Comparison of ENCODE assay signal across 16 cellular contexts in the genomic region with DNA sequence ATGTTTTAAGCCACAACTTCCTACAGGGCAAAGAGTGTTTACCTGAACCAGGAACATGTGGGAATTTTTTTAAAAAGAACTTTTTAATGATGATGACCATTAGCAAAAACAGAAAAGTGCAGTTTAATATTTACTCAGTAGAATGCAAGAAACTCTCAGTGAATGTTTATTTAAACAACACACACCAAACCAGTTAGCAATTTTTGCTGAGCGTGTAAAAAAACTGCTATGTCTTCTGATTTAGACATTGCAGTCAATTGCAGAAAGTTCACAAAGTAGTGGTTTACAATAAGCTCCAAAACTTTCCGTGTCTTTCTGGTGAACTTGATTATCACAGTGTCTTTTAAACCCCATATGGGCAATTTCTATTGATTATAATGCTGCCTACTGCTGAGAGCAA.
A peak's percentile ranks its signal among the peaks of the same experiment; 100 is the strongest.
DNase-seq lines count a peak whose midpoint lies in the region; ATAC-seq, FAIRE-seq and TF ChIP-seq lines count a peak whose summit lies in the region.
"Had no signal": no experiment of that assay in that cellular context is flagged by ENCODE, and none has a peak within 500 bp of the region (broad histone marks: within the 10 kb centered on the region; RNA-seq: fewer than 3 reads in every experiment).

No MANE protein-coding gene starts in this region.

- no peak overlapping the region for H4K8ac ChIP-seq in H1 (ENCODE audit: extremely low read depth, insufficient read depth, low read length)

- H3K27me3 ChIP-seq in H1 (replicated peaks in 1 of 4; ENCODE audit: control insufficient read depth in 3 of 4, extremely low read depth in 1 of 4, insufficient read depth in 3 of 4, low read length in 3 of 4): no peaks in the 10 kb centered on the region
- H3K27me3 ChIP-seq in HepG2 (ENCODE audit: control insufficient read depth in 1 of 2, insufficient read depth in 2 of 2, low read length in 2 of 2): no peaks in the 10 kb centered on the region

- H3K4me3 ChIP-seq in H1 (ENCODE audit: extremely low read depth in 1 of 4, insufficient read depth in 2 of 4, low read depth in 3 of 4, low read length in 4 of 4) (no peak overlapping the region), HepG2 (replicated peaks in 1 of 3; ENCODE audit: insufficient read depth in 1 of 3, low read depth in 2 of 3, low read length in 3 of 3) (no peak overlapping the region)
- H3K4me3 ChIP-seq: K562 had no signal

- no peaks in the 10 kb centered on the region for H3K79me1 ChIP-seq in H1 (ENCODE audit: low read depth, low read length)

- H2BK5ac ChIP-seq in H1 (ENCODE audit: low read depth, low read length): no peak overlapping the region

- TF ChIP-seq RAD21 in H1 (IDR thresholded peaks at IDR 0.05 in 1 of 2, conservative IDR thresholded peaks at IDR 0.05 in 1 of 2; ENCODE audit: low read depth in 2 of 2, low read length in 2 of 2) (no peak), HepG2 (CRISPR knock-in tag; IDR thresholded peaks at IDR 0.05) (no peak)

- H2BK20ac ChIP-seq in H1 (ENCODE audit: low read length): no peak overlapping the region

- no peak overlapping the region for H4K91ac ChIP-seq in H1 (replicated peaks; ENCODE audit: insufficient read length, low read length)

- H3K18ac ChIP-seq in H1 (ENCODE audit: extremely low read depth, low read length): no peak overlapping the region

- no peak overlapping the region for H4K5ac ChIP-seq in H1 (ENCODE audit: insufficient read length, low read depth, low read length)

- intact Hi-C loops in HepG2 (cut with micrococcal nuclease; ENCODE audit: unreplicated experiment): no loop called here

- no peaks in the 10 kb centered on the region for H3K23me2 ChIP-seq in H1 (ENCODE audit: low read depth, low read length)

- TF ChIP-seq EP300 in H1 (IDR thresholded peaks at IDR 0.05; ENCODE audit: borderline replicate concordance in 1 of 2, low read depth in 2 of 2, low read length in 2 of 2): no peak
- no peak for TF ChIP-seq EP300 in HepG2 (IDR thresholded peaks at IDR 0.05; ENCODE audit: low read depth in 2 of 2, low read length in 2 of 2)
- TF ChIP-seq EP300 in HepG2 (CRISPR knock-in tag; IDR thresholded peaks at IDR 0.05; ENCODE audit: borderline replicate concordance): no peak

- no TSS peak for BruUV-seq in HepG2 (replicated peaks; lab: Mats Ljungman, UMichigan)

- no peak overlapping the region for H2AK5ac ChIP-seq in H1 (ENCODE audit: low read depth, low read length)

- no peak overlapping the region for H2BK12ac ChIP-seq in H1 (ENCODE audit: low read depth, low read length)

- TF ChIP-seq CTCF in D721Med (IDR thresholded peaks at IDR 0.05; ENCODE audit: insufficient read depth, missing control alignments) (no peak), H1 (IDR thresholded peaks at IDR 0.05; ENCODE audit: control extremely low read depth in 1 of 3, insufficient read depth in 1 of 3, low read depth in 1 of 3, low read length in 3 of 3) (no peak), HepG2 (CRISPR knock-in tag; IDR thresholded peaks at IDR 0.05) (no peak)

- H3K36me3 ChIP-seq in H1 (ENCODE audit: control insufficient read depth in 2 of 4, insufficient read depth in 4 of 4, low read length in 3 of 4) (no peaks in the 10 kb centered on the region), HepG2 (replicated peaks in 1 of 2; ENCODE audit: control insufficient read depth in 1 of 2, insufficient read depth in 2 of 2, low read length in 2 of 2) (no peaks in the 10 kb centered on the region)

- no peak for TF ChIP-seq POLR2A in H1 (IDR thresholded peaks at IDR 0.05; ENCODE audit: control extremely low read depth in 1 of 2, low read depth in 2 of 2, low read length in 2 of 2)
- no peak for TF ChIP-seq POLR2A in HepG2 (IDR thresholded peaks at IDR 0.05; ENCODE audit: insufficient read depth in 1 of 2, low read depth in 2 of 2, low read length in 2 of 2)

- H2BK15ac ChIP-seq in H1 (ENCODE audit: low read length): no peak overlapping the region

- H4K20me1 ChIP-seq in H1 (replicated peaks in 1 of 2; ENCODE audit: control insufficient read depth in 1 of 2, insufficient read depth in 2 of 2, low read length in 2 of 2) (no peaks in the 10 kb centered on the region), HepG2 (ENCODE audit: insufficient read depth, low read length) (no peaks in the 10 kb centered on the region)

- 96% methylated on average over 2 of the region's 2 CpGs; no CpG with 5 or more reads in 1 of the 2 experiments for WGBS in H1 (ENCODE audit: extremely low coverage in 1 of 2, insufficient coverage in 1 of 2, insufficient read length in 1 of 2, insufficient replicate concordance in 2 of 2, low coverage in 1 of 2, low lambda C conversion rate in 2 of 2, missing lambda C conversion rate in 1 of 2), 2 experiments
- 70% methylated on average over 2 of the region's 2 CpGs for WGBS in HepG2 (ENCODE audit: low lambda C conversion rate)

- H3K9me3 ChIP-seq in H1 (ENCODE audit: insufficient read depth in 2 of 2, low read depth in 1 of 2, low read length in 1 of 2): no peaks in the 10 kb centered on the region
- no peaks in the 10 kb centered on the region for H3K9me3 ChIP-seq in HepG2 (ENCODE audit: low read length)

- in situ Hi-C loops in HepG2 (cut with HindIII; ENCODE audit: extremely low pct_ligation_motif_present, low pct_unique_long_range_greater_than_20kb): no loop called here

- no peak overlapping the region for H3K9ac ChIP-seq in H1 (replicated peaks in 1 of 4; ENCODE audit: extremely low read depth in 1 of 4, low read depth in 3 of 4, low read length in 3 of 4)
- no peak overlapping the region for H3K9ac ChIP-seq in HepG2 (ENCODE audit: insufficient read depth, low read depth, low read length)

- FAIRE-seq in D721Med (lab: Jason Lieb, UNC): peak; percentile 86
- no peak for FAIRE-seq in H1 (lab: Jason Lieb, UNC)
- no peak for FAIRE-seq in HepG2 (lab: Jason Lieb, UNC)
- FAIRE-seq: K562 had no signal

- H3K27ac ChIP-seq in H1 (ENCODE audit: low read depth, low read length) (no peak overlapping the region), HepG2 (ENCODE audit: extremely low read length, insufficient read depth, low read length) (no peak overlapping the region)

- H2AFZ ChIP-seq in H1 (ENCODE audit: low read length) (no peak overlapping the region), HepG2 (ENCODE audit: low read length) (no peak overlapping the region)

- no peak overlapping the region for H3K23ac ChIP-seq in H1 (ENCODE audit: insufficient read length)

- H3K4me1 ChIP-seq in H1 (replicated peaks in 1 of 4; ENCODE audit: control insufficient read depth in 3 of 4, insufficient read depth in 4 of 4, low read length in 3 of 4): peaks cover 0 to 2% (median 0%) of the 10 kb centered on the region in 4 experiments; a peak in 1 of 7 replicates
- H3K4me1 ChIP-seq in HepG2 (ENCODE audit: insufficient read depth, low read length): peaks cover 26% of the 10 kb centered on the region

- H3K4me2 ChIP-seq in H1 (ENCODE audit: insufficient read depth in 1 of 2, low read depth in 2 of 2, low read length in 2 of 2) (no peak overlapping the region), HepG2 (ENCODE audit: low read depth, low read length) (no peak overlapping the region)

- DNase-seq in D721Med (ENCODE audit: insufficient read length, low spot score): no peak
- DNase-seq in H1 (ENCODE audit: low read depth in 1 of 2, low spot score in 2 of 2): no peak
- DNase-seq in HepG2 (ENCODE audit: low spot score): no peak
- DNase-seq in stimulated activated naive CD8-positive, alpha-beta T cell treated with anti-CD3 and anti-CD28 coated beads, Interleukin-15, Interleukin-2, amounts not matched to agents 100 U/mL and 50 U/mL, for 24 hours: no peak
- DNase-seq in AG08395 (ENCODE audit: low spot score): no peak
- DNase-seq: ACHN; AML-193; CD4-positive, alpha-beta memory T cell; DMS79 treated with DMSO at 0.1 percent for 48 hours; GF-D8; GOT3; HCEC 1CT; Karpas-422 had no signal

- ATAC-seq in HepG2 (no peak), HG02970 (IDR thresholded peaks at IDR 0.05; ENCODE audit: low FRiP score, unreplicated experiment) (no peak), HG03457 (IDR thresholded peaks at IDR 0.05; ENCODE audit: unreplicated experiment) (no peak)
- no peak for ATAC-seq in stimulated activated naive CD8-positive, alpha-beta T cell treated with anti-CD3 and anti-CD28 coated beads, Interleukin-15, Interleukin-2, amounts not matched to agents 100 U/mL and 50 U/mL, for 24 hours
- ATAC-seq: K562 had no signal

- POLR2A ChIA-PET in H1 (lab: Charles Lee; ENCODE audit: partially characterized antibody): no interaction called here
- POLR2A ChIA-PET in HepG2 (lab: Yijun Ruan, JAX): no interaction called here

- H3K14ac ChIP-seq in H1 (ENCODE audit: insufficient read length): no peak overlapping the region

- no peak overlapping the region for H3K56ac ChIP-seq in H1 (replicated peaks; ENCODE audit: insufficient read length, low read depth, low read length)

- no peak overlapping the region for H2BK120ac ChIP-seq in H1 (replicated peaks; ENCODE audit: low read depth, low read length)

- no peak overlapping the region for H3K4ac ChIP-seq in H1 (replicated peaks; ENCODE audit: insufficient read length, low read depth, low read length)

- CTCF ChIA-PET in H1 (lab: Charles Lee; ENCODE audit: partially characterized antibody): no interaction called here
- CTCF ChIA-PET in HepG2 (lab: Yijun Ruan, JAX; ENCODE audit: low intra/inter-chr PET ratio, low total read pairs): no interaction called here

- H3K79me2 ChIP-seq in H1 (ENCODE audit: control insufficient read depth in 1 of 2, insufficient read depth in 2 of 2, low read length in 2 of 2) (no peaks in the 10 kb centered on the region), HepG2 (ENCODE audit: insufficient read depth, low read length) (no peaks in the 10 kb centered on the region)

TF ChIP-seq in H1, 55 proteins besides CTCF, POLR2A, EP300 and RAD21:
- TF ChIP-seq SAP30 (IDR thresholded peaks at IDR 0.05; ENCODE audit: insufficient read depth, insufficient replicate concordance, low read length) (no peak), TEAD4 (IDR thresholded peaks at IDR 0.05; ENCODE audit: low read depth, low read length) (no peak), TBP (IDR thresholded peaks at IDR 0.05; ENCODE audit: low read depth, low read length) (no peak), MAFK (IDR thresholded peaks at IDR 0.05; ENCODE audit: low read depth, low read length) (0 out of 2 replicates have a peak, but pooled peaks have one; percentile 3)

TF ChIP-seq in HepG2, 621 proteins besides CTCF, POLR2A, EP300 and RAD21:
- TF ChIP-seq ZSCAN22 (CRISPR knock-in tag; IDR thresholded peaks at IDR 0.05) (no peak), MAFF (IDR thresholded peaks at IDR 0.05; ENCODE audit: low read depth, low read length) (peak; percentile 92), MAFK (conservative IDR thresholded peaks at IDR 0.05 in 1 of 2, IDR thresholded peaks at IDR 0.05 in 1 of 2; ENCODE audit: low read length in 2 of 2) (peak; percentile 88 to 93)
TF ChIP-seq in HepG2: peak in this region for 2.
